ENCODE assay signal across 13 cellular contexts in genomic region chr12:4943067-4943937, GRCh38. TPM values are rescaled to one million over a fixed set of nuclear protein-coding genes. Genes with fewer than 3 reads are reported as not detected.
DNase-seq lines count a peak whose midpoint lies in the region; ATAC-seq and TF ChIP-seq lines count a peak whose summit lies in the region.
"Had no signal": no experiment of that assay in that cellular context is flagged by ENCODE, and none has a peak within 500 bp of the region (broad histone marks: within the 10 kb centered on the region; RNA-seq: fewer than 3 reads in every experiment).

No MANE protein-coding gene starts in this region.

- peaks cover 0 to 10% of the 10 kb centered on the region in 2 donors for H3K27me3 Mint-ChIP-seq in T-cell
- H3K27me3 Mint-ChIP-seq: activated naive CD4-positive, alpha-beta T cell treated with anti-CD3 and anti-CD28 coated beads, Interleukin-2, amount 50 U/mL, for 24 hours had no signal

- ATAC-seq in SK-N-SH treated with all-trans-retinoic acid at 6 μM for 48 hours (no peak), GM21786 (IDR thresholded peaks at IDR 0.05; ENCODE audit: unreplicated experiment) (peak; percentile 89), HG03342 (IDR thresholded peaks at IDR 0.05; ENCODE audit: unreplicated experiment) (peak; percentile 84), T-cell (replicated peaks in 1 of 4) (no peak)
- ATAC-seq: HCT116, left colon had no signal

- H2AFZ ChIP-seq in SK-N-SH (ENCODE audit: low read depth): no peak overlapping the region

- H3F3A ChIP-seq in SK-N-SH (replicated peaks; ENCODE audit: insufficient read depth): no peaks in the 10 kb centered on the region

- no peak overlapping the region for H3K9ac ChIP-seq in SK-N-SH

- H3K9me2 ChIP-seq in SK-N-SH: no peaks in the 10 kb centered on the region

- no peaks in the 10 kb centered on the region for H3K9me3 Mint-ChIP-seq in T-cell
- H3K9me3 Mint-ChIP-seq: activated naive CD4-positive, alpha-beta T cell treated with anti-CD3 and anti-CD28 coated beads, Interleukin-2, amount 50 U/mL, for 24 hours had no signal

- CTCF ChIA-PET in SK-N-SH (lab: Yijun Ruan, JAX): no interaction called here
- CTCF ChIA-PET in T-cell (lab: Charles Lee): no interaction called here

- no peaks in the 10 kb centered on the region for H3K9me3 ChIP-seq in SK-N-SH

- no peak for TF ChIP-seq EP300 in SK-N-SH (IDR thresholded peaks at IDR 0.05; ENCODE audit: borderline replicate concordance in 1 of 2, low read depth in 1 of 2, low read length in 1 of 2)

- WGBS in SK-N-SH (ENCODE audit: low lambda C conversion rate): 10% methylated on average over 10 of the region's 10 CpGs

- no peak for TF ChIP-seq CTCF in SK-N-SH (IDR thresholded peaks at IDR 0.05)

- no peak overlapping the region for H3K27ac Mint-ChIP-seq in T-cell
- H3K27ac Mint-ChIP-seq: activated naive CD4-positive, alpha-beta T cell treated with anti-CD3 and anti-CD28 coated beads, Interleukin-2, amount 50 U/mL, for 24 hours had no signal

- DNase-seq in SK-N-SH: no peak
- DNase-seq in hepatic stellate cell (ENCODE audit: low spot score): no peak
- no peak for DNase-seq in SK-N-DZ (ENCODE audit: low spot score)
- no peak for DNase-seq in T-cell
- no peak for DNase-seq in Ammon's horn (ENCODE audit: low spot score)
- DNase-seq: activated CD4-positive, alpha-beta T cell treated with anti-CD3 and anti-CD28 coated beads, Interleukin-2, amount 50 U/mL, for 1 hour; left colon; NCI-H510A had no signal

- H3K36me3 ChIP-seq in SK-N-SH (replicated peaks in 1 of 2; ENCODE audit: control insufficient read depth in 1 of 2, insufficient read depth in 2 of 2, low read length in 1 of 2): no peaks in the 10 kb centered on the region

- no peaks in the 10 kb centered on the region for H3K4me1 ChIP-seq in SK-N-SH (ENCODE audit: control insufficient read depth in 1 of 2, insufficient read depth in 2 of 2, low read depth in 1 of 2, low read length in 1 of 2)

- no peak overlapping the region for H3K4me3 Mint-ChIP-seq in T-cell
- H3K4me3 Mint-ChIP-seq: activated naive CD4-positive, alpha-beta T cell treated with anti-CD3 and anti-CD28 coated beads, Interleukin-2, amount 50 U/mL, for 24 hours had no signal

- peak overlapping the region; percentile 26; the same call in 1 of the 2 replicates for H3K4me2 ChIP-seq in SK-N-SH

- no peak overlapping the region for H3K27ac ChIP-seq in SK-N-SH (ENCODE audit: low read depth in 2 of 2, low read length in 1 of 2)

- no peak overlapping the region for H3K4me3 ChIP-seq in SK-N-SH (ENCODE audit: low read depth in 2 of 2, low read length in 1 of 2)

- no peaks in the 10 kb centered on the region for H4K20me1 ChIP-seq in SK-N-SH (ENCODE audit: insufficient read depth)

- no peaks in the 10 kb centered on the region for H3K4me1 Mint-ChIP-seq in T-cell
- H3K4me1 Mint-ChIP-seq: activated naive CD4-positive, alpha-beta T cell treated with anti-CD3 and anti-CD28 coated beads, Interleukin-2, amount 50 U/mL, for 24 hours had no signal

- POLR2A ChIA-PET in SK-N-SH (lab: Yijun Ruan, JAX): no interaction called here
- POLR2A ChIA-PET in T-cell (lab: Charles Lee): no interaction called here

- no peaks in the 10 kb centered on the region for H3K36me3 Mint-ChIP-seq in T-cell
- H3K36me3 Mint-ChIP-seq: activated naive CD4-positive, alpha-beta T cell treated with anti-CD3 and anti-CD28 coated beads, Interleukin-2, amount 50 U/mL, for 24 hours had no signal

- TF ChIP-seq RAD21 in SK-N-SH (IDR thresholded peaks at IDR 0.05; ENCODE audit: low read length): no peak

- H3K27me3 ChIP-seq in SK-N-SH (ENCODE audit: insufficient read depth): peaks cover 48% of the 10 kb centered on the region; the same call in 1 of the 2 replicates

- H3K79me2 ChIP-seq in SK-N-SH (ENCODE audit: insufficient read depth): no peaks in the 10 kb centered on the region

TF ChIP-seq in SK-N-SH, 30 proteins besides CTCF, POLR2A, EP300 and RAD21:
- TF ChIP-seq IRF3 (IDR thresholded peaks at IDR 0.05; ENCODE audit: low read depth, low read length): no peak
- no peak for TF ChIP-seq JUND (IDR thresholded peaks at IDR 0.05)

TF ChIP-seq in SK-N-SH treated with all-trans-retinoic acid at 6 μM for 48 hours, 23 proteins besides CTCF, POLR2A, EP300 and RAD21:
- TF ChIP-seq ZFP30 (CRISPR knock-in tag; IDR thresholded peaks at IDR 0.05) (no peak), TOX (CRISPR knock-in tag; IDR thresholded peaks at IDR 0.05; ENCODE audit: borderline replicate concordance) (no peak), POU6F1 (CRISPR knock-in tag; IDR thresholded peaks at IDR 0.05; ENCODE audit: borderline replicate concordance, low read depth) (no peak), ESRRG (CRISPR knock-in tag; IDR thresholded peaks at IDR 0.05) (no peak), PATZ1 (CRISPR knock-in tag; IDR thresholded peaks at IDR 0.05; ENCODE audit: borderline replicate concordance) (no peak), CSRNP3 (CRISPR knock-in tag; IDR thresholded peaks at IDR 0.05) (no peak), CSDC2 (CRISPR knock-in tag; IDR thresholded peaks at IDR 0.05) (no peak), ZFP3 (CRISPR knock-in tag; IDR thresholded peaks at IDR 0.05) (no peak), ZNF70 (CRISPR knock-in tag; IDR thresholded peaks at IDR 0.05) (no peak), TSHZ2 (CRISPR knock-in tag; IDR thresholded peaks at IDR 0.05) (no peak), ISL1 (CRISPR knock-in tag; IDR thresholded peaks at IDR 0.05) (no peak), ZC3H10 (CRISPR knock-in tag; IDR thresholded peaks at IDR 0.05) (no peak)
TF ChIP-seq in SK-N-SH treated with all-trans-retinoic acid at 6 μM for 48 hours: peak in this region for 0.

RNA-seq across cellular contexts. Expression of gene KCNA1, which starts 33.6 kb away (rescaled TPM):
- 0.08 TPM in 1 of 2 replicates, not detected in the other for polyA plus RNA-seq in SK-N-SH (2012; rRNA removed)
- 0.01 TPM in 2 replicates for polyA plus RNA-seq in SK-N-SH (2012; cell fraction: cytosol; rRNA removed)
- polyA plus RNA-seq in SK-N-SH (2012; cell fraction: nucleus; rRNA removed): 0.01 and 0.04 TPM in 2 replicates
- polyA plus RNA-seq in SK-N-DZ (2014; cell fraction: cytosol; rRNA removed): not detected in 2 replicates
- polyA plus RNA-seq in SK-N-DZ (2014; cell fraction: nucleus; rRNA removed): not detected in 2 replicates
- total RNA-seq in T-cell: not detected

Comparison
In these comparisons a context has a peak if more than half of its experiments do, and no peak if none do; other contexts are left out.
1. ATAC-seq: peak in GM21786 (single experiment) and HG03342 (single experiment); none in SK-N-SH treated with all-trans-retinoic acid at 6 μM for 48 hours (single experiment) and T-cell (0 of 4).